Comparison of ENCODE assay signal across 1 cellular context in the genomic region with DNA sequence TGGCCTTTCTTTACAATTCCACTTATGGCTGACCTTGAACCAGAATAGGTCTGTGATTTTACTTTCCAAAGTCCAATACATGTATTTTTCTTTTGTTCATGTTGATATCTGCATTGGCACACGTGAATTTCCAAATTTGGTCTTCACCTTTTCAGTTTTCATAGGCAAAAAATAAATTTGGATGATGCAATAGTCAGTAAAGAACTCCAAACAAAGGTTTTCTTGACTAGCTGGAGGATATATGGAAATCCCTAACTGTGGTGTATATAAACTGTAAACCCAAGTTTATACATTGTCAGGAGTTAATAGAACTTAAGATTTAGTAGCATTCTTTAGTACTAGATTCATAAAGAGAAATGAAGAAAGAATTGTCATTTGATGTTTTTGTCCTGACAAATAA.
TF ChIP-seq lines count a peak whose summit lies in the region.

No MANE protein-coding gene starts in this region.

TF ChIP-seq in WTC11, 78 proteins besides CTCF, POLR2A, EP300 and RAD21 (continued from another document):
- TF ChIP-seq, protein P1, sequence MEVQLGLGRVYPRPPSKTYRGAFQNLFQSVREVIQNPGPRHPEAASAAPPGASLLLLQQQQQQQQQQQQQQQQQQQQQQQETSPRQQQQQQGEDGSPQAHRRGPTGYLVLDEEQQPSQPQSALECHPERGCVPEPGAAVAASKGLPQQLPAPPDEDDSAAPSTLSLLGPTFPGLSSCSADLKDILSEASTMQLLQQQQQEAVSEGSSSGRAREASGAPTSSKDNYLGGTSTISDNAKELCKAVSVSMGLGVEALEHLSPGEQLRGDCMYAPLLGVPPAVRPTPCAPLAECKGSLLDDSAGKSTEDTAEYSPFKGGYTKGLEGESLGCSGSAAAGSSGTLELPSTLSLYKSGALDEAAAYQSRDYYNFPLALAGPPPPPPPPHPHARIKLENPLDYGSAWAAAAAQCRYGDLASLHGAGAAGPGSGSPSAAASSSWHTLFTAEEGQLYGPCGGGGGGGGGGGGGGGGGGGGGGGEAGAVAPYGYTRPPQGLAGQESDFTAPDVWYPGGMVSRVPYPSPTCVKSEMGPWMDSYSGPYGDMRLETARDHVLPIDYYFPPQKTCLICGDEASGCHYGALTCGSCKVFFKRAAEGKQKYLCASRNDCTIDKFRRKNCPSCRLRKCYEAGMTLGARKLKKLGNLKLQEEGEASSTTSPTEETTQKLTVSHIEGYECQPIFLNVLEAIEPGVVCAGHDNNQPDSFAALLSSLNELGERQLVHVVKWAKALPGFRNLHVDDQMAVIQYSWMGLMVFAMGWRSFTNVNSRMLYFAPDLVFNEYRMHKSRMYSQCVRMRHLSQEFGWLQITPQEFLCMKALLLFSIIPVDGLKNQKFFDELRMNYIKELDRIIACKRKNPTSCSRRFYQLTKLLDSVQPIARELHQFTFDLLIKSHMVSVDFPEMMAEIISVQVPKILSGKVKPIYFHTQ (CRISPR knock-in tag; IDR thresholded peaks at IDR 0.05), result no peak
- no peak for TF ChIP-seq STAT6 (CRISPR knock-in tag; conservative IDR thresholded peaks at IDR 0.05; ENCODE audit: low read depth)
- no peak for TF ChIP-seq RORB (CRISPR knock-in tag; IDR thresholded peaks at IDR 0.05)
- TF ChIP-seq, protein P2, sequence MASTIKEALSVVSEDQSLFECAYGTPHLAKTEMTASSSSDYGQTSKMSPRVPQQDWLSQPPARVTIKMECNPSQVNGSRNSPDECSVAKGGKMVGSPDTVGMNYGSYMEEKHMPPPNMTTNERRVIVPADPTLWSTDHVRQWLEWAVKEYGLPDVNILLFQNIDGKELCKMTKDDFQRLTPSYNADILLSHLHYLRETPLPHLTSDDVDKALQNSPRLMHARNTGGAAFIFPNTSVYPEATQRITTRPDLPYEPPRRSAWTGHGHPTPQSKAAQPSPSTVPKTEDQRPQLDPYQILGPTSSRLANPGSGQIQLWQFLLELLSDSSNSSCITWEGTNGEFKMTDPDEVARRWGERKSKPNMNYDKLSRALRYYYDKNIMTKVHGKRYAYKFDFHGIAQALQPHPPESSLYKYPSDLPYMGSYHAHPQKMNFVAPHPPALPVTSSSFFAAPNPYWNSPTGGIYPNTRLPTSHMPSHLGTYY (CRISPR knock-in tag; IDR thresholded peaks at IDR 0.05), result no peak
- no peak for TF ChIP-seq IRF1 (CRISPR knock-in tag; IDR thresholded peaks at IDR 0.05)
- TF ChIP-seq ZNF317 (CRISPR knock-in tag; IDR thresholded peaks at IDR 0.05; ENCODE audit: borderline replicate concordance, low read depth), result no peak
TF ChIP-seq in WTC11: peak in this region for 0.
